Comparison of ENCODE assay signal across 18 cellular contexts in genomic region chr1:85572574-85572973, GRCh38. TPM values are rescaled to one million over a fixed set of nuclear protein-coding genes. Genes with fewer than 3 reads are reported as not detected.
DNase-seq lines count a peak whose midpoint lies in the region; ATAC-seq, FAIRE-seq and TF ChIP-seq lines count a peak whose summit lies in the region.
"Had no signal": no experiment of that assay in that cellular context is flagged by ENCODE, and none has a peak within 500 bp of the region (broad histone marks: within the 10 kb centered on the region; RNA-seq: fewer than 3 reads in every experiment).

No MANE protein-coding gene starts in this region.

- H3K27me3 ChIP-seq in ACC112 (ENCODE audit: insufficient read depth, low read length) (no peaks in the 10 kb centered on the region), Panc1 (ENCODE audit: control insufficient read depth, insufficient read depth, low read length) (no peaks in the 10 kb centered on the region), endothelial cell of umbilical vein (ENCODE audit: control insufficient read depth in 2 of 2, insufficient read depth in 2 of 2, low read length in 2 of 2) (no peaks in the 10 kb centered on the region), trophoblast cell (ENCODE audit: insufficient read depth, low read length) (no peaks in the 10 kb centered on the region), gastroesophageal sphincter (no peaks in the 10 kb centered on the region)

- H3K9me2 ChIP-seq in OCI-LY7 (ENCODE audit: insufficient read depth, low read length), result no peaks in the 10 kb centered on the region

- CTCF ChIA-PET in Panc1 (lab: Charles Lee) (no interaction called here), endothelial cell of umbilical vein (lab: Charles Lee) (interaction anchor here (1.1 to 5.2 kb wide), 3 partner anchors 120 to 264 kb away, joined by 3 to 23 read pairs (median 4); no protein-coding TSS in a partner anchor), OCI-LY7 (lab: Charles Lee; ENCODE audit: unreplicated experiment) (no interaction called here)

- H3K4me3 ChIP-seq in ACC112 (ENCODE audit: low read depth, low read length), result no peak overlapping the region
- no peak overlapping the region for H3K4me3 ChIP-seq in Panc1 (ENCODE audit: low read depth in 2 of 2, low read length in 2 of 2)
- H3K4me3 ChIP-seq in endothelial cell of umbilical vein (replicated peaks in 1 of 3; ENCODE audit: insufficient read depth in 1 of 3, low read depth in 1 of 3, low read length in 3 of 3), result no peak overlapping the region
- H3K4me3 ChIP-seq in trophoblast cell (ENCODE audit: low read depth, low read length), result no peak overlapping the region
- H3K4me3 ChIP-seq in gastroesophageal sphincter, result no peak overlapping the region
- no peak overlapping the region for H3K4me3 ChIP-seq in OCI-LY7 (ENCODE audit: low read depth, low read length, poor library complexity, severe bottlenecking)

- dilution Hi-C loops in endothelial cell of umbilical vein (cut with MboI; ENCODE audit: extremely low pct_ligation_motif_present, low sequenced_read_pairs), result no loop called here

- H3K27ac ChIP-seq in ACC112 (ENCODE audit: low read depth, low read length) (peak overlapping the region; percentile 5), Panc1 (ENCODE audit: low read length) (peak overlapping the region; percentile 97), endothelial cell of umbilical vein (ENCODE audit: insufficient read depth, low read depth, low read length) (peak overlapping the region; percentile 10), trophoblast cell (ENCODE audit: low read depth, low read length) (peak overlapping the region; percentile 52), gastroesophageal sphincter (no peak overlapping the region), OCI-LY7 (ENCODE audit: low read depth, low read length, poor library complexity, severe bottlenecking) (no peak overlapping the region)

- H3K4me2 ChIP-seq in endothelial cell of umbilical vein (ENCODE audit: insufficient read depth, low read length) (no peak overlapping the region), trophoblast cell (ENCODE audit: low read length) (no peak overlapping the region), OCI-LY7 (ENCODE audit: low read length) (no peak overlapping the region)

- H3K9me3 ChIP-seq in Panc1 (ENCODE audit: control insufficient read depth, insufficient read depth, low read depth, low read length) (no peaks in the 10 kb centered on the region), endothelial cell of umbilical vein (replicated peaks; ENCODE audit: control insufficient read depth, insufficient read depth, low read length) (no peaks in the 10 kb centered on the region), trophoblast cell (ENCODE audit: insufficient read depth, low read depth, low read length) (no peaks in the 10 kb centered on the region), gastroesophageal sphincter (no peaks in the 10 kb centered on the region), OCI-LY7 (ENCODE audit: low read length) (no peaks in the 10 kb centered on the region)

- no peak for TF ChIP-seq CTCF in Panc1 (IDR thresholded peaks at IDR 0.05)
- no peak for TF ChIP-seq CTCF in endothelial cell of umbilical vein (IDR thresholded peaks at IDR 0.05; ENCODE audit: extremely low read depth in 1 of 2, insufficient read depth in 1 of 2, low read depth in 1 of 2, low read length in 2 of 2)
- TF ChIP-seq CTCF in gastroesophageal sphincter (IDR thresholded peaks at IDR 0.05), result no peak
- no peak for TF ChIP-seq CTCF in OCI-LY7 (conservative IDR thresholded peaks at IDR 0.05; ENCODE audit: low read length)

- no peaks in the 10 kb centered on the region for H4K20me1 ChIP-seq in endothelial cell of umbilical vein (replicated peaks; ENCODE audit: control insufficient read depth, extremely low read depth, insufficient read depth, low read length)
- H4K20me1 ChIP-seq in OCI-LY7 (ENCODE audit: insufficient read depth, low read length), result no peaks in the 10 kb centered on the region

- FAIRE-seq in endothelial cell of umbilical vein (lab: Jason Lieb, UNC), result no peak
- FAIRE-seq: HepG2 had no signal

- no peak overlapping the region for H3K4me3 Mint-ChIP-seq in activated naive CD8-positive, alpha-beta T cell treated with anti-CD3 and anti-CD28 coated beads, Interleukin-2, amount 50 U/mL, for 24 hours
- H3K4me3 Mint-ChIP-seq: CD14-positive monocyte, H9 had no signal

- H3K4me1 ChIP-seq in ACC112 (ENCODE audit: control insufficient read depth, insufficient read depth, low read length, unreplicated experiment) (peaks cover 74% of the 10 kb centered on the region), Panc1 (ENCODE audit: control insufficient read depth, insufficient read depth, low read length) (peaks cover 75% of the 10 kb centered on the region), endothelial cell of umbilical vein (ENCODE audit: control insufficient read depth, extremely low read depth, insufficient read depth, low read length) (peaks cover 82% of the 10 kb centered on the region), trophoblast cell (ENCODE audit: control insufficient read depth in 1 of 2, insufficient read depth in 2 of 2, low read length in 2 of 2) (peaks cover 20 to 29% of the 10 kb centered on the region in 2 experiments), gastroesophageal sphincter (peaks cover 6 to 34% (median 6%) of the 10 kb centered on the region in 3 donors), OCI-LY7 (ENCODE audit: insufficient read depth, low read length, poor library complexity, severe bottlenecking) (no peaks in the 10 kb centered on the region)

- H4K8ac ChIP-seq in trophoblast cell (ENCODE audit: low read depth, low read length), result no peak overlapping the region

- in situ Hi-C loops in Panc1 (cut with HindIII; ENCODE audit: low pct_unique_long_range_greater_than_20kb, low sequenced_read_pairs), result no loop called here

- H3K9ac ChIP-seq in endothelial cell of umbilical vein (replicated peaks; ENCODE audit: extremely low read depth, insufficient read depth, low read length) (no peak overlapping the region), trophoblast cell (ENCODE audit: low read length) (no peak overlapping the region)

- peaks cover 12% of the 10 kb centered on the region for H3K4me1 Mint-ChIP-seq in activated naive CD8-positive, alpha-beta T cell treated with anti-CD3 and anti-CD28 coated beads, Interleukin-2, amount 50 U/mL, for 24 hours

- TF ChIP-seq POLR2A in endothelial cell of umbilical vein (IDR thresholded peaks at IDR 0.05; ENCODE audit: low read depth, low read length), result no peak
- TF ChIP-seq POLR2A in gastroesophageal sphincter (IDR thresholded peaks at IDR 0.05), result no peak

- intact Hi-C loops in Panc1 (cut with micrococcal nuclease; ENCODE audit: unreplicated experiment) (no loop called here), endothelial cell of umbilical vein (cut with micrococcal nuclease) (no loop called here), OCI-LY7 (cut with micrococcal nuclease; ENCODE audit: unreplicated experiment) (no loop called here)

- H3K4ac ChIP-seq in trophoblast cell (ENCODE audit: low read depth, low read length), result no peak overlapping the region

- H3K36me3 Mint-ChIP-seq in activated naive CD8-positive, alpha-beta T cell treated with anti-CD3 and anti-CD28 coated beads, Interleukin-2, amount 50 U/mL, for 24 hours (ENCODE audit: low read depth), result no peaks in the 10 kb centered on the region
- H3K36me3 Mint-ChIP-seq: CD14-positive monocyte had no signal

- DNase-seq in Panc1 (ENCODE audit: low read depth, low spot score) (no peak), endothelial cell of umbilical vein (ENCODE audit: low read depth, low spot score) (no peak), trophoblast cell (no peak), OCI-LY7 (ENCODE audit: low spot score) (no peak)
- no peak for DNase-seq in activated naive CD8-positive, alpha-beta T cell treated with anti-CD3 and anti-CD28 coated beads, Interleukin-2, amount 50 U/mL, for 24 hours
- DNase-seq in activated CD4-positive, alpha-beta T cell treated with anti-CD3 and anti-CD28 coated beads, Interleukin-2, amount 50 U/mL, for 4 hours, result no peak
- DNase-seq: COR-L47, DMS153, H9, Karpas-422, NCI-H1417, NCI-H1930, NCI-H510A, RPMI8226 had no signal

- WGBS in trophoblast cell (ENCODE audit: extremely low coverage, insufficient coverage, insufficient read length), result no CpG with 5 or more reads among the region's 2 CpGs
- 85% methylated on average over 2 of the region's 2 CpGs; no CpG with 5 or more reads in 1 of the 2 donors for WGBS in gastroesophageal sphincter (ENCODE audit: low coverage in 1 of 2), 2 donors

- no peak for TF ChIP-seq EP300 in gastroesophageal sphincter (IDR thresholded peaks at IDR 0.05)

- POLR2A ChIA-PET in Panc1 (lab: Charles Lee), result interaction anchor here (1.1 to 1.5 kb wide), 3 partner anchors 9 to 28 kb away, joined by 4 to 16 read pairs (median 4); no protein-coding TSS in a partner anchor
- POLR2A ChIA-PET in endothelial cell of umbilical vein (lab: Charles Lee), result interaction anchor here (1.0 to 1.2 kb wide), 2 partner anchors 11 to 107 kb away, joined by 3 read pairs; no protein-coding TSS in a partner anchor
- POLR2A ChIA-PET in OCI-LY7 (lab: Charles Lee), result interaction anchor here (0.9 to 1.4 kb wide), 2 partner anchors 10 to 13 kb away, joined by 3 to 5 read pairs; no protein-coding TSS in a partner anchor

- H3K27me3 Mint-ChIP-seq in activated naive CD8-positive, alpha-beta T cell treated with anti-CD3 and anti-CD28 coated beads, Interleukin-2, amount 50 U/mL, for 24 hours, result peaks cover 59% of the 10 kb centered on the region

- H4K91ac ChIP-seq in trophoblast cell (ENCODE audit: low read depth, low read length), result peak overlapping the region; percentile 8

- peak overlapping the region; percentile 73 for H2AK5ac ChIP-seq in trophoblast cell (ENCODE audit: low read length)

- peaks cover 17% of the 10 kb centered on the region for H3K79me1 ChIP-seq in trophoblast cell (ENCODE audit: low read length)

- H3K23ac ChIP-seq in trophoblast cell (ENCODE audit: low read length), result no peak overlapping the region

- H3K27ac Mint-ChIP-seq in activated naive CD8-positive, alpha-beta T cell treated with anti-CD3 and anti-CD28 coated beads, Interleukin-2, amount 50 U/mL, for 24 hours, result no peak overlapping the region
- H3K27ac Mint-ChIP-seq: CD14-positive monocyte, H9 had no signal

- H3K79me2 ChIP-seq in ACC112 (ENCODE audit: control insufficient read depth, insufficient read depth, low read length, unreplicated experiment) (peaks cover 73% of the 10 kb centered on the region), endothelial cell of umbilical vein (ENCODE audit: control insufficient read depth, insufficient read depth, low read length) (peaks cover 65% of the 10 kb centered on the region), trophoblast cell (ENCODE audit: control insufficient read depth, insufficient read depth, low read length, poor library complexity) (peaks cover 11% of the 10 kb centered on the region), OCI-LY7 (ENCODE audit: insufficient read depth, low read depth, low read length) (no peaks in the 10 kb centered on the region)

- H2BK12ac ChIP-seq in trophoblast cell (ENCODE audit: low read length), result peak overlapping the region; percentile 55

- ATAC-seq in Panc1 (no peak), gastroesophageal sphincter (no peak)
- ATAC-seq in activated naive CD8-positive, alpha-beta T cell treated with anti-CD3 and anti-CD28 coated beads, Interleukin-2, amount 50 U/mL, for 24 hours, result no peak
- ATAC-seq: HepG2 had no signal

- no peak overlapping the region for H3K14ac ChIP-seq in trophoblast cell (ENCODE audit: low read length)

- no peak overlapping the region for H2AFZ ChIP-seq in ACC112 (ENCODE audit: low read length, unreplicated experiment)
- no peak overlapping the region for H2AFZ ChIP-seq in endothelial cell of umbilical vein (ENCODE audit: low read depth, low read length)
- H2AFZ ChIP-seq in trophoblast cell (ENCODE audit: insufficient read depth, low read length, poor library complexity), result no peak overlapping the region
- H2AFZ ChIP-seq in OCI-LY7 (ENCODE audit: low read length), result no peak overlapping the region

- no peaks in the 10 kb centered on the region for H3K9me1 ChIP-seq in endothelial cell of umbilical vein (replicated peaks; ENCODE audit: control insufficient read depth, extremely low read depth, insufficient read depth, low read length)

- no TSS peak for BruUV-seq in Panc1 (replicated peaks; lab: Mats Ljungman, UMichigan)
- BruUV-seq in endothelial cell of umbilical vein (replicated peaks; lab: Mats Ljungman, UMichigan), result no TSS peak
- no TSS peak for BruUV-seq in OCI-LY7 (replicated peaks; lab: Mats Ljungman, UMichigan)

- no peaks in the 10 kb centered on the region for H3K9me3 Mint-ChIP-seq in activated naive CD8-positive, alpha-beta T cell treated with anti-CD3 and anti-CD28 coated beads, Interleukin-2, amount 50 U/mL, for 24 hours
- H3K9me3 Mint-ChIP-seq: H9 had no signal

- H2BK5ac ChIP-seq in trophoblast cell (ENCODE audit: low read depth, low read length, poor library complexity), result peak overlapping the region; percentile 14

- H3K18ac ChIP-seq in trophoblast cell (ENCODE audit: low read length), result no peak overlapping the region

- H2BK120ac ChIP-seq in trophoblast cell (ENCODE audit: insufficient read depth, low read length, poor library complexity), result no peak overlapping the region

- no peak overlapping the region for H4K12ac ChIP-seq in trophoblast cell (ENCODE audit: low read depth, low read length)

- H3K36me3 ChIP-seq in ACC112 (ENCODE audit: insufficient read depth, low read length) (0 out of 2 replicates have a peak, but pooled peaks cover 2% of the 10 kb centered on the region), Panc1 (ENCODE audit: control insufficient read depth, insufficient read depth, low read length) (no peaks in the 10 kb centered on the region), endothelial cell of umbilical vein (ENCODE audit: control insufficient read depth in 2 of 2, extremely low read depth in 1 of 2, insufficient read depth in 2 of 2, low read length in 2 of 2) (no peaks in the 10 kb centered on the region), trophoblast cell (ENCODE audit: control insufficient read depth in 1 of 2, insufficient read depth in 2 of 2, low read length in 2 of 2) (no peaks in the 10 kb centered on the region), gastroesophageal sphincter (no peaks in the 10 kb centered on the region), OCI-LY7 (ENCODE audit: insufficient read depth, low read length) (no peaks in the 10 kb centered on the region)

RNA-seq across cellular contexts. Expression of gene CCN1, which starts 8.0 kb away (rescaled TPM):
- total RNA-seq in Panc1 (2021; ENCODE audit: unreplicated experiment) (355 TPM), endothelial cell of umbilical vein (899 and 1,036 TPM in 2 replicates), gastroesophageal sphincter (100 to 1,000 TPM in 1 of 4 donors, 10 to 100 TPM in 3; 41.2 to 121 (median 62.9) TPM), OCI-LY7 (2022) (0.23 TPM in 1 of 2 replicates, not detected in the other)
- 366 TPM for polyA plus RNA-seq in Panc1 (2012; ENCODE audit: insufficient read length)
- 462 and 516 TPM in 2 replicates for polyA plus RNA-seq in endothelial cell of umbilical vein
- polyA plus RNA-seq in endothelial cell of umbilical vein (2011; cell fraction: cytosol; rRNA removed), result 1,025 and 1,084 TPM in 2 replicates
- 1,068 and 1,375 TPM in 2 replicates for polyA plus RNA-seq in endothelial cell of umbilical vein (2011; cell fraction: nucleus; rRNA removed)
- 928 and 992 TPM in 2 replicates for polyA plus RNA-seq in endothelial cell of umbilical vein (2012)
- 488 and 545 TPM in 2 replicates for polyA minus RNA-seq in endothelial cell of umbilical vein
- polyA minus RNA-seq in endothelial cell of umbilical vein (2011; cell fraction: cytosol; rRNA and poly(A)+ RNA removed), result 28.7 TPM
- 275 and 431 TPM in 2 replicates for polyA minus RNA-seq in endothelial cell of umbilical vein (2011; cell fraction: nucleus; rRNA and poly(A)+ RNA removed)
- 190 and 196 TPM in 2 replicates for polyA plus RNA-seq in trophoblast cell (2013)
- not detected in 2 replicates for total RNA-seq in OCI-LY7 (2014; rRNA removed; shearing (Covaris generic))
- polyA plus RNA-seq: CD14-positive monocyte had no signal

Comparison
In these comparisons a context has a peak if more than half of its experiments do, and no peak if none do; other contexts are left out.
1. H3K27ac ChIP-seq: peak in ACC112 (single experiment), Panc1 (single experiment), endothelial cell of umbilical vein (single experiment) and trophoblast cell (single experiment); none in gastroesophageal sphincter (0 of 4) and OCI-LY7 (single experiment).
2. RNA of gene CCN1, which starts 8.0 kb away (total RNA-seq): 899 to 1,036 TPM in endothelial cell of umbilical vein, 355 TPM in Panc1 (single experiment) and 41.2 to 121 TPM in gastroesophageal sphincter; 0.23 TPM in OCI-LY7; every median in the first group is over 10 times any median in the second.